ENCODE assay signal across 12 cellular contexts in genomic region chr5:57805732-57806131, GRCh38.
"Had no signal": no experiment of that assay in that cellular context is flagged by ENCODE, and none has a peak within 500 bp of the region (broad histone marks: within the 10 kb centered on the region; RNA-seq: fewer than 3 reads in every experiment).

No MANE protein-coding gene starts in this region.

- H3K4me3 ChIP-seq: adrenal gland, body of pancreas, left ventricle myocardium inferior, thyroid gland, uterus had no signal

- ATAC-seq: body of pancreas had no signal

- DNase-seq: activated B cell treated with CpG ODN at 0.5 μM for 24 hours; activated CD4-positive, alpha-beta T cell treated with anti-CD3 and anti-CD28 coated beads, Interleukin-2, amount 10 ng/mL, durations not matched to agents 7 days and 5 days; activated naive CD4-positive, alpha-beta T cell treated with anti-CD3 and anti-CD28 coated beads, Interleukin-2, amount 50 U/mL, for 16 hours; activated T-cell treated with anti-CD3 and anti-CD28 coated beads, Interleukin-2, amount 50 U/mL, for 1 hour; adrenal gland; body of pancreas; cortex of kidney; effector CD8-positive, alpha-beta T cell; head of caudate nucleus; left ventricle myocardium inferior; thyroid gland; uterus had no signal
